In the genomic region with DNA sequence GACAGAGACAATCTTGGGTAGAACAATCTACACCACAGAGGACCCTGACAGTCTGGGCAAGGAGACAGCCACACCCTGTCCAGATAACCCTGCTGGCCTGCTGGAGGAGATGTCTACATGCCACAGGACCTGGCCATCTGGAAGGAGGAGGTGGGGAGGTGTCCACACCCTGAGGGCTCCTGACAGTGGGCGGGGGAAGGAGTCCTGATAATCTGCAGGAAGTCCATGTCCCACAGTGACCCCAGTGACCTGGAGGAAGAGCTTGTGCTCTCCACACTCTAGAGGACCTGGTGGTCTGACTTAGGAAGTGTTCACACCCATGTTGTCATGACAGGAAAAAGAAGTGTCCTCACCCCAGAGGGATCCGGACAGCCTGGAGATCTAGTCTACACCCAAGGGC, we compare ENCODE assay signal across 27 cellular contexts. TPM values are rescaled to one million over a fixed set of nuclear protein-coding genes. Genes with fewer than 3 reads are reported as not detected.
"Had no signal": no experiment of that assay in that cellular context is flagged by ENCODE, and none has a peak within 500 bp of the region (broad histone marks: within the 10 kb centered on the region; RNA-seq: fewer than 3 reads in every experiment).

No MANE protein-coding gene starts in this region.

- H3K4me1 ChIP-seq: gastrocnemius medialis, upper lobe of right lung had no signal

- H3K27me3 Mint-ChIP-seq: activated B cell treated with CpG ODN at 0.5 μM for 24 hours; activated CD4-positive, alpha-beta memory T cell treated with anti-CD3 and anti-CD28 coated beads, Interleukin-2, amount 10 ng/mL, durations not matched to agents 7 days and 5 days; central memory CD8-positive, alpha-beta T cell; naive thymus-derived CD4-positive, alpha-beta T cell had no signal

- H3K9me3 Mint-ChIP-seq: activated B cell treated with CpG ODN at 0.5 μM for 24 hours; activated CD4-positive, alpha-beta memory T cell treated with anti-CD3 and anti-CD28 coated beads, Interleukin-2, amount 10 ng/mL, durations not matched to agents 7 days and 5 days; activated naive CD4-positive, alpha-beta T cell treated with anti-CD3 and anti-CD28 coated beads, Interleukin-2, amount 50 U/mL, for 72 hours; activated T-helper 1 cell treated with anti-CD3 and anti-CD28 coated beads, Interleukin-12 subunit alpha, Interleukin-12 subunit beta, Interleukin-2, Interleukin-4 antibody, amounts not matched to agents 30 ng/mL and 10 ng/mL and 1 ng/mL, durations not matched to agents 14 hours and 24 hours and 36 hours; central memory CD8-positive, alpha-beta T cell; naive thymus-derived CD4-positive, alpha-beta T cell; neural crest cell; T-helper 2 cell treated with Interferon-gamma antibody and Interleukin-4, amounts not matched to agents 5 μg/mL and 100 μg/mL, for 36 hours had no signal

- DNase-seq: activated B cell treated with CpG ODN at 0.5 μM for 24 hours; activated CD4-positive, alpha-beta memory T cell treated with anti-CD3 and anti-CD28 coated beads, Interleukin-2, amount 10 ng/mL, durations not matched to agents 7 days and 5 days; activated CD4-positive, alpha-beta T cell treated with anti-CD3 and anti-CD28 coated beads for 4 hours; activated gamma-delta T cell; dorsolateral prefrontal cortex; esophagus squamous epithelium; gastrocnemius medialis; head of caudate nucleus; islet precursor cell; left colon; naive thymus-derived CD4-positive, alpha-beta T cell; posterior cingulate gyrus; stimulated activated CD4-positive, alpha-beta T cell treated with anti-CD3 and anti-CD28 coated beads, Interleukin-4, amount 100 ng/mL, for 24 hours; stimulated activated naive CD8-positive, alpha-beta T cell treated with anti-CD3 and anti-CD28 coated beads, Interleukin-15, Interleukin-2, amounts not matched to agents 100 U/mL and 50 U/mL, for 24 hours; upper lobe of right lung had no signal

- H3K4me3 ChIP-seq: dorsolateral prefrontal cortex, esophagus squamous epithelium, gastrocnemius medialis, lung, SK-N-MC, upper lobe of right lung had no signal

- H3K27ac Mint-ChIP-seq: activated B cell treated with CpG ODN at 0.5 μM for 24 hours; T-helper 2 cell treated with Interferon-gamma antibody and Interleukin-4, amounts not matched to agents 5 μg/mL and 100 μg/mL, for 36 hours had no signal

- H3K27ac ChIP-seq: esophagus squamous epithelium, gastrocnemius medialis, SK-N-MC, upper lobe of right lung had no signal

- ATAC-seq: activated naive CD4-positive, alpha-beta T cell treated with anti-CD3 and anti-CD28 coated beads, Interleukin-2, amount 50 U/mL, for 72 hours; gastrocnemius medialis; left colon; naive thymus-derived CD4-positive, alpha-beta T cell; stimulated activated naive CD8-positive, alpha-beta T cell treated with anti-CD3 and anti-CD28 coated beads, Interleukin-15, Interleukin-2, amounts not matched to agents 100 U/mL and 50 U/mL, for 24 hours; upper lobe of right lung had no signal

- FAIRE-seq: colon, TTC549 had no signal

- H3K4me3 Mint-ChIP-seq: activated B cell treated with CpG ODN at 0.5 μM for 24 hours; activated CD4-positive, alpha-beta memory T cell treated with anti-CD3 and anti-CD28 coated beads, Interleukin-2, amount 10 ng/mL, durations not matched to agents 7 days and 5 days; activated T-helper 1 cell treated with anti-CD3 and anti-CD28 coated beads, Interleukin-12 subunit alpha, Interleukin-12 subunit beta, Interleukin-2, Interleukin-4 antibody, amounts not matched to agents 30 ng/mL and 10 ng/mL and 1 ng/mL, durations not matched to agents 14 hours and 24 hours and 36 hours; neural crest cell; T-helper 2 cell treated with Interferon-gamma antibody and Interleukin-4, amounts not matched to agents 5 μg/mL and 100 μg/mL, for 36 hours had no signal

- H3K27me3 ChIP-seq: esophagus squamous epithelium, gastrocnemius medialis, upper lobe of right lung had no signal

- H3K9me3 ChIP-seq: esophagus squamous epithelium, gastrocnemius medialis, upper lobe of right lung had no signal

RNA-seq across cellular contexts. Expression of a gene that starts 59.5 kb away (rescaled TPM):
- total RNA-seq: activated B cell treated with CpG ODN at 0.5 μM for 24 hours; activated CD4-positive, alpha-beta memory T cell treated with anti-CD3 and anti-CD28 coated beads, Interleukin-2, amount 10 ng/mL, durations not matched to agents 7 days and 5 days; activated naive CD4-positive, alpha-beta T cell treated with anti-CD3 and anti-CD28 coated beads, Interleukin-2, amount 50 U/mL, for 72 hours; activated T-helper 1 cell treated with anti-CD3 and anti-CD28 coated beads, Interleukin-12 subunit alpha, Interleukin-12 subunit beta, Interleukin-2, Interleukin-4 antibody, amounts not matched to agents 30 ng/mL and 10 ng/mL and 1 ng/mL, durations not matched to agents 14 hours and 24 hours and 36 hours; astrocyte; dorsolateral prefrontal cortex; esophagus squamous epithelium; gastrocnemius medialis; naive thymus-derived CD4-positive, alpha-beta T cell; neural crest cell; omental fat pad; subcutaneous adipose tissue had no signal
- polyA plus RNA-seq: naive thymus-derived CD4-positive, alpha-beta T cell had no signal
